ENCODE assay signal across 28 cellular contexts in genomic region chr10:65270969-65271368, GRCh38.
"Had no signal": no experiment of that assay in that cellular context is flagged by ENCODE, and none has a peak within 500 bp of the region (broad histone marks: within the 10 kb centered on the region; RNA-seq: fewer than 3 reads in every experiment).

No MANE protein-coding gene starts in this region.

- H3K27me3 Mint-ChIP-seq: naive B cell; stimulated activated naive CD8-positive, alpha-beta T cell treated with anti-CD3 and anti-CD28 coated beads, Interleukin-15, Interleukin-2, amounts not matched to agents 100 ng/mL and 50 ng/mL, for 24 hours had no signal

- H3K4me1 ChIP-seq: left ventricle myocardium inferior, parathyroid adenoma, psoas muscle, sigmoid colon, spleen, suprapubic skin, tibial artery, upper lobe of right lung, uterus had no signal

- H3K4me3 ChIP-seq: left ventricle myocardium inferior, lung, psoas muscle, sigmoid colon, spleen, suprapubic skin, thoracic aorta, tibial artery, upper lobe of right lung, uterus had no signal

- H3K79me2 ChIP-seq: parathyroid adenoma had no signal

- H3K27me3 ChIP-seq: neutrophil, sigmoid colon, spleen, suprapubic skin, tibial artery, upper lobe of right lung, uterus had no signal

- H3K9me3 Mint-ChIP-seq: mesothelial cell of epicardium, neural crest cell had no signal

- H3K27ac ChIP-seq: left ventricle myocardium inferior, neutrophil, parathyroid adenoma, psoas muscle, sigmoid colon, spleen, suprapubic skin, thoracic aorta, tibial artery, upper lobe of right lung, uterus had no signal

- H3K4me1 Mint-ChIP-seq: immature natural killer cell; naive B cell; natural killer cell; neural crest cell; stimulated activated effector memory CD8-positive, alpha-beta T cell treated with anti-CD3 and anti-CD28 coated beads, Interleukin-12 subunit alpha, Interleukin-12 subunit beta, amount 100 ng/mL, for 72 hours had no signal

- DNase-seq: hypothalamus; immature natural killer cell; kidney; left ventricle myocardium inferior; mesendoderm; naive B cell; natural killer cell; occipital lobe; psoas muscle; sigmoid colon; small intestine; spleen; stimulated activated CD4-positive, alpha-beta T cell treated with anti-CD3 and anti-CD28 coated beads, Interleukin-4, amount 100 ng/mL, for 24 hours; stimulated activated naive CD4-positive, alpha-beta T cell; tibial artery; trophoblast cell; upper lobe of right lung; uterus had no signal

- H3K9ac ChIP-seq: parathyroid adenoma had no signal

- ATAC-seq: natural killer cell; psoas muscle; stimulated activated effector memory CD8-positive, alpha-beta T cell treated with anti-CD3 and anti-CD28 coated beads, Interleukin-12 subunit alpha, Interleukin-12 subunit beta, amount 100 ng/mL, for 72 hours; upper lobe of right lung had no signal

- H2AFZ ChIP-seq: parathyroid adenoma had no signal

- H3K4me3 Mint-ChIP-seq: immature natural killer cell; mesothelial cell of epicardium; naive B cell; natural killer cell; neural crest cell; stimulated activated effector memory CD8-positive, alpha-beta T cell treated with anti-CD3 and anti-CD28 coated beads, Interleukin-12 subunit alpha, Interleukin-12 subunit beta, amount 100 ng/mL, for 72 hours; stimulated activated naive CD8-positive, alpha-beta T cell treated with anti-CD3 and anti-CD28 coated beads, Interleukin-15, Interleukin-2, amounts not matched to agents 100 ng/mL and 50 ng/mL, for 24 hours had no signal

- H3K27ac Mint-ChIP-seq: immature natural killer cell; mesothelial cell of epicardium; naive B cell; natural killer cell; stimulated activated effector memory CD8-positive, alpha-beta T cell treated with anti-CD3 and anti-CD28 coated beads, Interleukin-12 subunit alpha, Interleukin-12 subunit beta, amount 100 ng/mL, for 72 hours; stimulated activated naive CD8-positive, alpha-beta T cell treated with anti-CD3 and anti-CD28 coated beads, Interleukin-15, Interleukin-2, amounts not matched to agents 100 ng/mL and 50 ng/mL, for 24 hours had no signal

- FAIRE-seq: islet of Langerhans, kidney, small intestine had no signal

- H3K36me3 Mint-ChIP-seq: immature natural killer cell; mesothelial cell of epicardium; naive B cell; natural killer cell; stimulated activated effector memory CD8-positive, alpha-beta T cell treated with anti-CD3 and anti-CD28 coated beads, Interleukin-12 subunit alpha, Interleukin-12 subunit beta, amount 100 ng/mL, for 72 hours had no signal

- H3K9me3 ChIP-seq: left ventricle myocardium inferior, neutrophil, psoas muscle, sigmoid colon, suprapubic skin, thoracic aorta, tibial artery, upper lobe of right lung, uterus had no signal

- H3K36me3 ChIP-seq: left ventricle myocardium inferior, neutrophil, sigmoid colon, spleen, suprapubic skin, thoracic aorta, tibial artery, upper lobe of right lung, uterus had no signal
